17 cellular contexts compared by ENCODE assay signal in the genomic region with DNA sequence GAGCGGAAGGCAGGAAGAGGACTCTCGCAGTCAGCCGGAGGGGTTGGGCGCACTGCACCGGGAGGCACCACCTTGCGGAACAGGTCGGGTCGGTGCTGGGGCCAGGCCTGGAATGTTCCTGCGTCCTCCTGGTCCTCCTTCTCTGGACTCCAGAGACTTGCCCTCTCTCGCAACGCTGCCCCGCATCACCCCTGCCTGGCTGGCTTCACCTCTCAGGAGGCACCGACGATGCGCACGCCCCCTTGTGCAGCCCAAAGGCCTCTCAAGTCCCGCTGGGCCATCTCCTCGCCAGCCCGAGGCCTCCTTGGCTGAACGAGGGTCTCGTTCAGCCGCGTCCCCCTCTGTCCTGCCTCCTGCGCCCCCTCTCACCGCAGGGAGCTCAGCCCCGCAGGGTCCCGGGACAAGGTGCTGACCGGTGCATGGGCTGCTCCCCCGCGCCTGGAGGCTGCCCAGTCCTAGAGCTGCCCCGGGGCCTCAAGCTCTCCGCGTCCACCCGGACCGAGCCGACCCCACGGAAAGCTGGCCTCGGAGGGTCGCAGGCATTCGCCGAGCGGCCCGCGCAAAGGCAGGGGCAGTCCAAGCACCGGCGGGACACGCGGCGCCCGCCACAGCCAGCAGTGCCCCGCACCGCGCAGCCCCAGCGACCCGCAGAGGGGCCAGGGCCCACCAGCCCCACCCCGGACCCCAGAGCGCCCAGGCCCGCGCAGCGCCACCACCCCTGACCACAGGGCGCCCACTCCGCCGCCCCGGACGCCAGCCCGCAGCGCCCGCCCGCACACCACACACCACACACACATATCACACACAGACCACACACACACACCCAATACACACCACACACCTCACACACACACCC.
DNase-seq lines count a peak whose midpoint lies in the region; ATAC-seq and TF ChIP-seq lines count a peak whose summit lies in the region.
"Had no signal": no experiment of that assay in that cellular context is flagged by ENCODE, and none has a peak within 500 bp of the region (broad histone marks: within the 10 kb centered on the region; RNA-seq: fewer than 3 reads in every experiment).

No MANE protein-coding gene starts in this region.

- peak; percentile 28 for DNase-seq in activated T-cell treated with anti-CD3 and anti-CD28 coated beads, Interleukin-2, amount 50 U/mL, for 24 hours
- DNase-seq in activated T-cell treated with anti-CD3 and anti-CD28 coated beads for 4 hours (no peak), MG63 (peak; percentile 21), esophagus squamous epithelium (lab: John Stamatoyannopoulos, UW) (no peak), SJCRH30 (no peak), colonic mucosa (no peak), GM13976 (ENCODE audit: low spot score) (no peak)
- DNase-seq: activated naive CD4-positive, alpha-beta T cell treated with anti-CD3 and anti-CD28 coated beads, Interleukin-2, amount 50 U/mL, for 16 hours; effector CD4-positive, alpha-beta T cell; GOT3; NCI-H1092; NCI-H446; OCI-M1; WERI-Rb-1 had no signal

- no peak overlapping the region for H3K4me3 Mint-ChIP-seq in activated T-cell treated with anti-CD3 and anti-CD28 coated beads, Interleukin-2, amount 50 U/mL, for 24 hours
- no peak overlapping the region for H3K4me3 Mint-ChIP-seq in stimulated activated memory B cell treated with anti-CD40 and anti-IgM and Interleukin-4, amounts not matched to agents 10 μg/mL and 1 μg/mL and 100 μg/mL, for 72 hours
- H3K4me3 Mint-ChIP-seq: nephron had no signal

- H3K4me3 ChIP-seq in MG63: no peak overlapping the region
- H3K4me3 ChIP-seq in esophagus squamous epithelium: no peak overlapping the region
- no peak overlapping the region for H3K4me3 ChIP-seq in SJCRH30
- H3K4me3 ChIP-seq in colonic mucosa: no peak overlapping the region
- H3K4me3 ChIP-seq: lung had no signal

- TF ChIP-seq POLR2A in esophagus squamous epithelium (IDR thresholded peaks at IDR 0.05): no peak

- H3K9ac ChIP-seq in colonic mucosa (ENCODE audit: low read depth in 2 of 2, low read length in 2 of 2): no peak overlapping the region

- H3K36me3 Mint-ChIP-seq in activated T-cell treated with anti-CD3 and anti-CD28 coated beads, Interleukin-2, amount 50 U/mL, for 24 hours (ENCODE audit: low read depth): no peaks in the 10 kb centered on the region
- peaks cover 5% of the 10 kb centered on the region for H3K36me3 Mint-ChIP-seq in stimulated activated memory B cell treated with anti-CD40 and anti-IgM and Interleukin-4, amounts not matched to agents 10 μg/mL and 1 μg/mL and 100 μg/mL, for 72 hours

- no peaks in the 10 kb centered on the region for H3K9me3 Mint-ChIP-seq in activated T-cell treated with anti-CD3 and anti-CD28 coated beads, Interleukin-2, amount 50 U/mL, for 24 hours
- H3K9me3 Mint-ChIP-seq in stimulated activated memory B cell treated with anti-CD40 and anti-IgM and Interleukin-4, amounts not matched to agents 10 μg/mL and 1 μg/mL and 100 μg/mL, for 72 hours: peaks cover 4% of the 10 kb centered on the region
- H3K9me3 Mint-ChIP-seq: nephron had no signal

- in situ Hi-C loops in GM13976 (cut with MboI; ENCODE audit: low sequenced_read_pairs, unreplicated experiment): no loop called here

- TF ChIP-seq CTCF in esophagus squamous epithelium (IDR thresholded peaks at IDR 0.05) (no peak), colonic mucosa (IDR thresholded peaks at IDR 0.05) (no peak), GM13976 (IDR thresholded peaks at IDR 0.05; ENCODE audit: borderline replicate concordance, control extremely low read depth, extremely low read depth, insufficient read depth, missing control alignments) (no peak)

- 72% methylated on average over 8 to 21 of the region's 69 CpGs for WGBS in esophagus squamous epithelium, 2 donors

- H3K36me3 ChIP-seq in MG63 (no peaks in the 10 kb centered on the region), esophagus squamous epithelium (no peaks in the 10 kb centered on the region), SJCRH30 (no peaks in the 10 kb centered on the region), colonic mucosa (no peaks in the 10 kb centered on the region)
- H3K36me3 ChIP-seq: WERI-Rb-1 had no signal

- intact Hi-C loops in esophagus squamous epithelium (cut with DNase I) (no loop called here), colonic mucosa (cut with DNase I) (no loop called here)

- peak overlapping the region; percentile 2 to 54 (median 52) for H3K27ac ChIP-seq in esophagus squamous epithelium
- no peak overlapping the region for H3K27ac ChIP-seq in SJCRH30
- H3K27ac ChIP-seq in colonic mucosa: no peak overlapping the region
- H3K27ac ChIP-seq: WERI-Rb-1 had no signal

- H3K4me1 Mint-ChIP-seq in activated T-cell treated with anti-CD3 and anti-CD28 coated beads, Interleukin-2, amount 50 U/mL, for 24 hours (ENCODE audit: low read depth): peaks cover 13% of the 10 kb centered on the region
- H3K4me1 Mint-ChIP-seq in stimulated activated memory B cell treated with anti-CD40 and anti-IgM and Interleukin-4, amounts not matched to agents 10 μg/mL and 1 μg/mL and 100 μg/mL, for 72 hours: no peaks in the 10 kb centered on the region

- H3K27me3 Mint-ChIP-seq in activated T-cell treated with anti-CD3 and anti-CD28 coated beads, Interleukin-2, amount 50 U/mL, for 24 hours: no peaks in the 10 kb centered on the region
- no peaks in the 10 kb centered on the region for H3K27me3 Mint-ChIP-seq in stimulated activated memory B cell treated with anti-CD40 and anti-IgM and Interleukin-4, amounts not matched to agents 10 μg/mL and 1 μg/mL and 100 μg/mL, for 72 hours

- H3K4me1 ChIP-seq in esophagus squamous epithelium (peaks cover 0 to 34% (median 15%) of the 10 kb centered on the region in 3 donors), SJCRH30 (no peaks in the 10 kb centered on the region), colonic mucosa (no peaks in the 10 kb centered on the region)

- H3K27ac Mint-ChIP-seq in activated T-cell treated with anti-CD3 and anti-CD28 coated beads, Interleukin-2, amount 50 U/mL, for 24 hours: no peak overlapping the region
- H3K27ac Mint-ChIP-seq in stimulated activated memory B cell treated with anti-CD40 and anti-IgM and Interleukin-4, amounts not matched to agents 10 μg/mL and 1 μg/mL and 100 μg/mL, for 72 hours: no peak overlapping the region
- H3K27ac Mint-ChIP-seq: nephron had no signal

- peaks cover 3% of the 10 kb centered on the region; the same call in 1 of the 2 replicates for H3K9me3 ChIP-seq in MG63
- H3K9me3 ChIP-seq in esophagus squamous epithelium: peaks cover 0 to 6% (median 0%) of the 10 kb centered on the region in 3 donors
- H3K9me3 ChIP-seq in SJCRH30 (replicated peaks): no peaks in the 10 kb centered on the region
- H3K9me3 ChIP-seq in colonic mucosa: no peaks in the 10 kb centered on the region

- ATAC-seq in stimulated activated memory B cell treated with anti-CD40 and anti-IgM and Interleukin-4, amounts not matched to agents 10 μg/mL and 1 μg/mL and 100 μg/mL, for 72 hours: peak; percentile 71

- no peaks in the 10 kb centered on the region for H3K27me3 ChIP-seq in MG63
- H3K27me3 ChIP-seq in esophagus squamous epithelium: no peaks in the 10 kb centered on the region
- H3K27me3 ChIP-seq in SJCRH30: peaks cover under 1% of the 10 kb centered on the region; the same call in 1 of the 2 replicates
- H3K27me3 ChIP-seq in colonic mucosa: no peaks in the 10 kb centered on the region

Comparison
In these comparisons a context has a peak if more than half of its experiments do, and no peak if none do; other contexts are left out.
1. DNase-seq: peak in activated T-cell treated with anti-CD3 and anti-CD28 coated beads, Interleukin-2, amount 50 U/mL, for 24 hours (single experiment) and MG63 (single experiment); none in activated T-cell treated with anti-CD3 and anti-CD28 coated beads for 4 hours (single experiment), esophagus squamous epithelium (single experiment), SJCRH30 (0 of 2), colonic mucosa (single experiment) and GM13976 (single experiment).
2. H3K27ac ChIP-seq: peak in esophagus squamous epithelium (4 of 4); none in SJCRH30 (single experiment) and colonic mucosa (single experiment).